ENCODE assay signal across 24 cellular contexts in the genomic region with DNA sequence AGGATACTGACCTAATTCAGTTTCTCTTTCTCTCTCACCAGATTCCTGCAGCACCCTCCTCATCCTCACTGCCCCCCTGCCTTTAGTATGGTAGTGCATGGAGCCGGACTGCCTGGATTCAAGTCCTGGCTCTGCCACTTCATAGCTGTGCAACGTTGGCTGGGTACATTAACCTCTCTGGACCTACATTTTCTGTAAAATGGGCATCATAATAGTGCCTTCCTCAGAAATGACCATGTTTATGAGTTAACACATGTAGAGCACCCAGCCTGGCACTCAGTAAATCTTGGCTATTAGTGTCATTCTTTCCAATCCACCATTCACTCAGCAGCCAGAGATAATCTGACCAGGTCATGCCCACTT. TPM values are rescaled to one million over a fixed set of nuclear protein-coding genes. Genes with fewer than 3 reads are reported as not detected.
DNase-seq lines count a peak whose midpoint lies in the region; ATAC-seq, FAIRE-seq and TF ChIP-seq lines count a peak whose summit lies in the region.
"Had no signal": no experiment of that assay in that cellular context is flagged by ENCODE, and none has a peak within 500 bp of the region (broad histone marks: within the 10 kb centered on the region; RNA-seq: fewer than 3 reads in every experiment).

No MANE protein-coding gene starts in this region.

- H3K27ac Mint-ChIP-seq in activated CD8-positive, alpha-beta T cell treated with anti-CD3 and anti-CD28 coated beads, Interleukin-2, amount 10 ng/mL, durations not matched to agents 7 days and 5 days: peak overlapping the region; percentile 22
- H3K27ac Mint-ChIP-seq in activated CD8-positive, alpha-beta T cell treated with anti-CD3 and anti-CD28 coated beads for 36 hours: no peak overlapping the region
- peak overlapping the region in 2 of 3 donors; percentile 53 to 82 for H3K27ac Mint-ChIP-seq in IgD-negative memory B cell

- no peak overlapping the region for H4K5ac ChIP-seq in H1 (ENCODE audit: insufficient read length, low read depth, low read length)

- H3K18ac ChIP-seq in H1 (ENCODE audit: extremely low read depth, low read length): no peak overlapping the region

- H2AFZ ChIP-seq in H1 (ENCODE audit: low read length): no peak overlapping the region

- 0 out of 2 replicates have a peak overlapping the region, but pooled peaks have one; percentile 36 for H2BK5ac ChIP-seq in H1 (ENCODE audit: low read depth, low read length)

- H4K20me1 ChIP-seq in H1 (replicated peaks in 1 of 2; ENCODE audit: control insufficient read depth in 1 of 2, insufficient read depth in 2 of 2, low read length in 2 of 2): peaks cover 2 to 7% of the 10 kb centered on the region in 2 experiments

- 0 out of 2 replicates have a peak overlapping the region, but pooled peaks have one; percentile 4 for H2BK15ac ChIP-seq in H1 (ENCODE audit: low read length)

- no peak overlapping the region for H3K4ac ChIP-seq in H1 (replicated peaks; ENCODE audit: insufficient read length, low read depth, low read length)

- POLR2A ChIA-PET in activated CD8-positive, alpha-beta T cell treated with anti-CD3 and anti-CD28 coated beads, Interleukin-2, amount 10 ng/mL, durations not matched to agents 7 days and 5 days (lab: Charles Lee): no interaction called here
- POLR2A ChIA-PET in activated CD8-positive, alpha-beta T cell treated with anti-CD3 and anti-CD28 coated beads for 36 hours (lab: Charles Lee): interaction anchor here (0.8 to 1.0 kb wide), 2 partner anchors 16 to 79 kb away, joined by 3 to 4 read pairs; no protein-coding TSS in a partner anchor
- POLR2A ChIA-PET in A549 (lab: Yijun Ruan, JAX) (no interaction called here), H1 (lab: Charles Lee; ENCODE audit: partially characterized antibody) (interaction anchor here (1.2 to 1.5 kb wide), 3 partner anchors 11 to 99 kb away, joined by 3 to 4 read pairs (median 3); no protein-coding TSS in a partner anchor)

- 36% methylated on average over 2 of the region's 2 CpGs for WGBS in A549 (ENCODE audit: missing lambda C conversion rate)
- WGBS in H1 (ENCODE audit: extremely low coverage in 1 of 2, insufficient coverage in 1 of 2, insufficient read length in 1 of 2, insufficient replicate concordance in 2 of 2, low coverage in 1 of 2, low lambda C conversion rate in 2 of 2, missing lambda C conversion rate in 1 of 2), 2 experiments: 89% methylated on average over 2 of the region's 2 CpGs; no CpG with 5 or more reads in 1 of the 2 experiments

- no peak overlapping the region for H2BK120ac ChIP-seq in H1 (replicated peaks; ENCODE audit: low read depth, low read length)

- H3K36me3 Mint-ChIP-seq in activated CD8-positive, alpha-beta T cell treated with anti-CD3 and anti-CD28 coated beads, Interleukin-2, amount 10 ng/mL, durations not matched to agents 7 days and 5 days (ENCODE audit: low read depth): peaks cover 10% of the 10 kb centered on the region
- peaks cover 3% of the 10 kb centered on the region for H3K36me3 Mint-ChIP-seq in activated CD8-positive, alpha-beta T cell treated with anti-CD3 and anti-CD28 coated beads for 36 hours (ENCODE audit: low read depth)
- peaks cover 2% of the 10 kb centered on the region for H3K36me3 Mint-ChIP-seq in IgD-negative memory B cell

- no peak overlapping the region for H4K8ac ChIP-seq in H1 (ENCODE audit: extremely low read depth, insufficient read depth, low read length)

- no peak overlapping the region for H2BK20ac ChIP-seq in H1 (ENCODE audit: low read length)

- H3K4me1 Mint-ChIP-seq in activated CD8-positive, alpha-beta T cell treated with anti-CD3 and anti-CD28 coated beads, Interleukin-2, amount 10 ng/mL, durations not matched to agents 7 days and 5 days (ENCODE audit: low read depth): peaks cover 26% of the 10 kb centered on the region
- H3K4me1 Mint-ChIP-seq in activated CD8-positive, alpha-beta T cell treated with anti-CD3 and anti-CD28 coated beads for 36 hours (ENCODE audit: low read depth): peaks cover 26% of the 10 kb centered on the region
- peaks cover 33 to 38% (median 35%) of the 10 kb centered on the region in 3 donors for H3K4me1 Mint-ChIP-seq in IgD-negative memory B cell

- H3K27me3 ChIP-seq in H1 (replicated peaks in 1 of 4; ENCODE audit: control insufficient read depth in 3 of 4, extremely low read depth in 1 of 4, insufficient read depth in 3 of 4, low read length in 3 of 4): no peaks in the 10 kb centered on the region
- H3K27me3 ChIP-seq: SJCRH30 had no signal

- CTCF ChIA-PET in activated CD8-positive, alpha-beta T cell treated with anti-CD3 and anti-CD28 coated beads, Interleukin-2, amount 10 ng/mL, durations not matched to agents 7 days and 5 days (lab: Charles Lee): interaction anchor here (6.8 kb wide), 1 partner anchor 30 kb away, joined by 44 read pairs; the partner anchor contains the start of gene ALDOC
- CTCF ChIA-PET in activated CD8-positive, alpha-beta T cell treated with anti-CD3 and anti-CD28 coated beads for 36 hours (lab: Charles Lee): interaction anchor here (2.8 kb wide), 1 partner anchor 49 kb away, joined by 11 read pairs; no protein-coding TSS in a partner anchor
- CTCF ChIA-PET in A549 (lab: Yijun Ruan, JAX) (interaction anchor here (0.8 to 12.8 kb wide), 4 partner anchors 9 to 86 kb away, joined by 3 to 188 read pairs (median 74); no protein-coding TSS in a partner anchor), H1 (lab: Charles Lee; ENCODE audit: partially characterized antibody) (interaction anchor here (0.6 to 18.4 kb wide), 4 partner anchors 9 to 280 kb away, joined by 3 to 547 read pairs (median 69); partner anchors contain the start of genes FOXN1 and PIGS)

- H3K9me3 Mint-ChIP-seq in activated CD8-positive, alpha-beta T cell treated with anti-CD3 and anti-CD28 coated beads, Interleukin-2, amount 10 ng/mL, durations not matched to agents 7 days and 5 days (ENCODE audit: insufficient read depth): no peaks in the 10 kb centered on the region
- no peaks in the 10 kb centered on the region for H3K9me3 Mint-ChIP-seq in activated CD8-positive, alpha-beta T cell treated with anti-CD3 and anti-CD28 coated beads for 36 hours
- H3K9me3 Mint-ChIP-seq in IgD-negative memory B cell: no peaks in the 10 kb centered on the region

- DNase-seq in activated CD8-positive, alpha-beta T cell treated with anti-CD3 and anti-CD28 coated beads, Interleukin-2, amount 10 ng/mL, durations not matched to agents 7 days and 5 days: no peak
- DNase-seq in activated CD8-positive, alpha-beta T cell treated with anti-CD3 and anti-CD28 coated beads for 36 hours: no peak
- DNase-seq in A549 (ENCODE audit: low read depth in 1 of 2, low spot score in 1 of 2): no peak
- no peak for DNase-seq in H1 (ENCODE audit: low read depth in 1 of 2, low spot score in 2 of 2)
- DNase-seq in RPMI8226: no peak
- no peak for DNase-seq in NCI-H128 (lab: John Stamatoyannopoulos, UW; ENCODE audit: unreplicated experiment)
- DNase-seq in GOT3 (lab: John Stamatoyannopoulos, UW): no peak
- DNase-seq: C1 segment of cervical spinal cord; DMS53; GDM1; KG1; NCI-H1105; NCI-H2029 treated with DMSO at 0.1 percent for 48 hours; NCI-H2171; NCI-H345; NCI-H774; NK-92 treated with Interleukin-12 subunit alpha and Interleukin-12 subunit beta, amount 100 ng/mL, for 24 hours had no signal

- no peak overlapping the region for H4K91ac ChIP-seq in H1 (replicated peaks; ENCODE audit: insufficient read length, low read length)

- H3K9me3 ChIP-seq in A549 (no peaks in the 10 kb centered on the region), H1 (ENCODE audit: insufficient read depth in 2 of 2, low read depth in 1 of 2, low read length in 1 of 2) (no peaks in the 10 kb centered on the region)
- H3K9me3 ChIP-seq: SJCRH30 had no signal

- no peak for TF ChIP-seq EP300 in A549 (IDR thresholded peaks at IDR 0.05)
- TF ChIP-seq EP300 in H1 (IDR thresholded peaks at IDR 0.05; ENCODE audit: borderline replicate concordance in 1 of 2, low read depth in 2 of 2, low read length in 2 of 2): no peak

- no peak overlapping the region for H3K9ac ChIP-seq in H1 (replicated peaks in 1 of 4; ENCODE audit: extremely low read depth in 1 of 4, low read depth in 3 of 4, low read length in 3 of 4)

- H3K23ac ChIP-seq in H1 (ENCODE audit: insufficient read length): no peak overlapping the region

- H3K4me1 ChIP-seq in A549 (no peaks in the 10 kb centered on the region), H1 (replicated peaks in 1 of 4; ENCODE audit: control insufficient read depth in 3 of 4, insufficient read depth in 4 of 4, low read length in 3 of 4) (peaks cover 0 to 9% (median 3%) of the 10 kb centered on the region in 4 experiments; a peak in 4 of 7 replicates)
- H3K4me1 ChIP-seq: SJCRH30 had no signal

- TF ChIP-seq CTCF in activated CD8-positive, alpha-beta T cell treated with anti-CD3 and anti-CD28 coated beads for 36 hours (IDR thresholded peaks at IDR 0.05): no peak
- TF ChIP-seq CTCF in A549 (IDR thresholded peaks at IDR 0.05) (no peak), H1 (IDR thresholded peaks at IDR 0.05; ENCODE audit: control extremely low read depth in 1 of 3, insufficient read depth in 1 of 3, low read depth in 1 of 3, low read length in 3 of 3) (no peak)

- H2BK12ac ChIP-seq in H1 (ENCODE audit: low read depth, low read length): no peak overlapping the region

- no peak overlapping the region for H3K4me2 ChIP-seq in A549
- no peak overlapping the region for H3K4me2 ChIP-seq in H1 (ENCODE audit: insufficient read depth in 1 of 2, low read depth in 2 of 2, low read length in 2 of 2)

- peaks cover 0 to 7% (median 2%) of the 10 kb centered on the region in 4 experiments; a peak in 3 of 8 replicates for H3K36me3 ChIP-seq in H1 (ENCODE audit: control insufficient read depth in 2 of 4, insufficient read depth in 4 of 4, low read length in 3 of 4)
- H3K36me3 ChIP-seq: SJCRH30 had no signal

- H3K23me2 ChIP-seq in H1 (ENCODE audit: low read depth, low read length): no peaks in the 10 kb centered on the region

- no peak overlapping the region for H3K4me3 ChIP-seq in A549
- H3K4me3 ChIP-seq in H1 (ENCODE audit: extremely low read depth in 1 of 4, insufficient read depth in 2 of 4, low read depth in 3 of 4, low read length in 4 of 4): no peak overlapping the region
- H3K4me3 ChIP-seq: SJCRH30 had no signal

- H3K27ac ChIP-seq in A549: no peak overlapping the region
- no peak overlapping the region for H3K27ac ChIP-seq in H1 (ENCODE audit: low read depth, low read length)
- H3K27ac ChIP-seq: 22Rv1, SJCRH30 had no signal

- FAIRE-seq in A549 (lab: Jason Lieb, UNC) (no peak), H1 (lab: Jason Lieb, UNC) (no peak)
- FAIRE-seq: D721Med, GM18507 had no signal

- no peak overlapping the region for H2AK5ac ChIP-seq in H1 (ENCODE audit: low read depth, low read length)

- H3K27me3 Mint-ChIP-seq in activated CD8-positive, alpha-beta T cell treated with anti-CD3 and anti-CD28 coated beads, Interleukin-2, amount 10 ng/mL, durations not matched to agents 7 days and 5 days (ENCODE audit: low read depth): no peaks in the 10 kb centered on the region
- no peaks in the 10 kb centered on the region for H3K27me3 Mint-ChIP-seq in activated CD8-positive, alpha-beta T cell treated with anti-CD3 and anti-CD28 coated beads for 36 hours
- H3K27me3 Mint-ChIP-seq in IgD-negative memory B cell: no peaks in the 10 kb centered on the region

- ATAC-seq in activated CD8-positive, alpha-beta T cell treated with anti-CD3 and anti-CD28 coated beads, Interleukin-2, amount 10 ng/mL, durations not matched to agents 7 days and 5 days: no peak
- ATAC-seq in activated CD8-positive, alpha-beta T cell treated with anti-CD3 and anti-CD28 coated beads for 36 hours: no peak
- no peak for ATAC-seq in A549
- ATAC-seq: Panc1 had no signal

- no peak overlapping the region for H3K14ac ChIP-seq in H1 (ENCODE audit: insufficient read length)

- no peak overlapping the region for H3K4me3 Mint-ChIP-seq in activated CD8-positive, alpha-beta T cell treated with anti-CD3 and anti-CD28 coated beads, Interleukin-2, amount 10 ng/mL, durations not matched to agents 7 days and 5 days
- no peak overlapping the region for H3K4me3 Mint-ChIP-seq in activated CD8-positive, alpha-beta T cell treated with anti-CD3 and anti-CD28 coated beads for 36 hours
- no peak overlapping the region for H3K4me3 Mint-ChIP-seq in IgD-negative memory B cell

- H3K79me1 ChIP-seq in H1 (ENCODE audit: low read depth, low read length): no peaks in the 10 kb centered on the region; the same call in 1 of the 2 replicates

- H3K56ac ChIP-seq in H1 (replicated peaks; ENCODE audit: insufficient read length, low read depth, low read length): no peak overlapping the region

- intact Hi-C loops in activated CD8-positive, alpha-beta T cell treated with anti-CD3 and anti-CD28 coated beads for 36 hours (cut with micrococcal nuclease): no loop called here

- TF ChIP-seq POLR2A in A549 (IDR thresholded peaks at IDR 0.05; ENCODE audit: low read length) (no peak), H1 (IDR thresholded peaks at IDR 0.05; ENCODE audit: control extremely low read depth in 1 of 2, low read depth in 2 of 2, low read length in 2 of 2) (no peak)

- no peaks in the 10 kb centered on the region for H3K79me2 ChIP-seq in H1 (ENCODE audit: control insufficient read depth in 1 of 2, insufficient read depth in 2 of 2, low read length in 2 of 2)

- no peak for TF ChIP-seq RAD21 in A549 (conservative IDR thresholded peaks at IDR 0.05 in 1 of 2, IDR thresholded peaks at IDR 0.05 in 1 of 2)
- no peak for TF ChIP-seq RAD21 in H1 (IDR thresholded peaks at IDR 0.05 in 1 of 2, conservative IDR thresholded peaks at IDR 0.05 in 1 of 2; ENCODE audit: low read depth in 2 of 2, low read length in 2 of 2)

RNA-seq across cellular contexts. Expression of gene UNC119, which starts 7.3 kb away (rescaled TPM):
- total RNA-seq in activated CD8-positive, alpha-beta T cell treated with anti-CD3 and anti-CD28 coated beads, Interleukin-2, amount 10 ng/mL, durations not matched to agents 7 days and 5 days: 10 to 100 TPM; 41.6 to 48.1 TPM
- total RNA-seq in activated CD8-positive, alpha-beta T cell treated with anti-CD3 and anti-CD28 coated beads for 36 hours: 10 to 100 TPM; 43.6 to 44.8 TPM
- 50.5 and 53.5 TPM in 2 replicates for polyA plus RNA-seq in A549 (2011; rRNA removed)
- polyA plus RNA-seq in A549 (2012; cell fraction: cytosol; rRNA removed): 61.2 and 77.9 TPM in 2 replicates
- 97.1 and 99.8 TPM in 2 replicates for polyA plus RNA-seq in A549 (2012; cell fraction: nucleus; rRNA removed)
- 22.8 to 27.8 TPM (median 26.0 TPM) in 3 replicates for polyA plus RNA-seq in A549 (2017; fragmentation: RNase III; extraction: RNeasy Plus Mini Kit Qiagen cat#74134 plus additional on column Dnase treatment)
- polyA minus RNA-seq in A549 (2011; rRNA and poly(A)+ RNA removed): 34.9 and 42.0 TPM in 2 replicates
- polyA plus RNA-seq in IgD-negative memory B cell: 69.5 TPM
- 43.5 and 44.1 TPM in 2 replicates for total RNA-seq in H1 (2021; fragmentation: NEBNext Ultra II Directional; extraction: Animal tissue kit (Norgen Biotek cat#: 25700))
- 94.4 and 122 TPM in 2 replicates for polyA plus RNA-seq in H1 (2011; rRNA removed)
- polyA plus RNA-seq in H1 (2011; cell fraction: cytosol; rRNA removed): 97.4 TPM
- polyA plus RNA-seq in H1 (2011; cell fraction: nucleus; rRNA removed): 218 TPM
- polyA plus RNA-seq in H1 (2012, experiment 1 of 2): 31.5 to 49.8 TPM (median 46.9 TPM) in 4 replicates
- 58.2 TPM for polyA plus RNA-seq in H1 (2012, experiment 2 of 2)
- polyA plus RNA-seq in H1 (2013, experiment 1 of 2): 58.5 TPM
- polyA plus RNA-seq in H1 (2013, experiment 2 of 2): 54.7 TPM
- polyA minus RNA-seq in H1 (2011; rRNA and poly(A)+ RNA removed): 44.0 and 46.7 TPM in 2 replicates
- polyA minus RNA-seq in H1 (2011; cell fraction: cytosol; rRNA and poly(A)+ RNA removed): 36.4 TPM
- 30.8 TPM for polyA minus RNA-seq in H1 (2011; cell fraction: nucleus; rRNA and poly(A)+ RNA removed)

RNA-seq across cellular contexts. Expression of gene PIGS, which starts 26.2 kb away (rescaled TPM):
- total RNA-seq in activated CD8-positive, alpha-beta T cell treated with anti-CD3 and anti-CD28 coated beads, Interleukin-2, amount 10 ng/mL, durations not matched to agents 7 days and 5 days: 10 to 100 TPM; 60.0 to 61.1 TPM
- 10 to 100 TPM; 33.8 to 36.9 TPM for total RNA-seq in activated CD8-positive, alpha-beta T cell treated with anti-CD3 and anti-CD28 coated beads for 36 hours
- 50.0 and 53.2 TPM in 2 replicates for polyA plus RNA-seq in A549 (2011; rRNA removed)
- polyA plus RNA-seq in A549 (2012; cell fraction: cytosol; rRNA removed): 55.8 and 70.1 TPM in 2 replicates
- polyA plus RNA-seq in A549 (2012; cell fraction: nucleus; rRNA removed): 87.3 and 89.3 TPM in 2 replicates
- polyA plus RNA-seq in A549 (2017; fragmentation: RNase III; extraction: RNeasy Plus Mini Kit Qiagen cat#74134 plus additional on column Dnase treatment): 46.6 to 53.3 TPM (median 53.2 TPM) in 3 replicates
- polyA minus RNA-seq in A549 (2011; rRNA and poly(A)+ RNA removed): 42.7 and 44.4 TPM in 2 replicates
- 48.4 TPM for polyA plus RNA-seq in IgD-negative memory B cell
- 47.4 and 50.6 TPM in 2 replicates for total RNA-seq in H1 (2021; fragmentation: NEBNext Ultra II Directional; extraction: Animal tissue kit (Norgen Biotek cat#: 25700))
- polyA plus RNA-seq in H1 (2011; rRNA removed): 44.3 and 72.7 TPM in 2 replicates
- polyA plus RNA-seq in H1 (2011; cell fraction: cytosol; rRNA removed): 42.1 TPM
- 66.7 TPM for polyA plus RNA-seq in H1 (2011; cell fraction: nucleus; rRNA removed)
- polyA plus RNA-seq in H1 (2012, experiment 1 of 2): 38.9 to 53.7 TPM (median 47.7 TPM) in 4 replicates
- polyA plus RNA-seq in H1 (2012, experiment 2 of 2): 33.2 TPM
- polyA plus RNA-seq in H1 (2013, experiment 1 of 2): 61.1 TPM
- 64.0 TPM for polyA plus RNA-seq in H1 (2013, experiment 2 of 2)
- 49.1 and 52.3 TPM in 2 replicates for polyA minus RNA-seq in H1 (2011; rRNA and poly(A)+ RNA removed)
- polyA minus RNA-seq in H1 (2011; cell fraction: cytosol; rRNA and poly(A)+ RNA removed): 24.9 TPM
- 32.8 TPM for polyA minus RNA-seq in H1 (2011; cell fraction: nucleus; rRNA and poly(A)+ RNA removed)

RNA-seq across cellular contexts. Expression of gene ALDOC, which starts 31.6 kb away (rescaled TPM):
- total RNA-seq in activated CD8-positive, alpha-beta T cell treated with anti-CD3 and anti-CD28 coated beads, Interleukin-2, amount 10 ng/mL, durations not matched to agents 7 days and 5 days: 10 to 100 TPM; 97.3 to 99.7 TPM
- 100 to 1,000 TPM; 142 to 146 TPM for total RNA-seq in activated CD8-positive, alpha-beta T cell treated with anti-CD3 and anti-CD28 coated beads for 36 hours
- polyA plus RNA-seq in A549 (2011; rRNA removed): 6.3 and 10.1 TPM in 2 replicates
- polyA plus RNA-seq in A549 (2012; cell fraction: cytosol; rRNA removed): 2.3 and 2.8 TPM in 2 replicates
- polyA plus RNA-seq in A549 (2012; cell fraction: nucleus; rRNA removed): 9.9 and 10.3 TPM in 2 replicates
- 1.7 to 1.9 TPM (median 1.9 TPM) in 3 replicates for polyA plus RNA-seq in A549 (2017; fragmentation: RNase III; extraction: RNeasy Plus Mini Kit Qiagen cat#74134 plus additional on column Dnase treatment)
- 7.4 and 7.6 TPM in 2 replicates for polyA minus RNA-seq in A549 (2011; rRNA and poly(A)+ RNA removed)
- 28.0 TPM for polyA plus RNA-seq in IgD-negative memory B cell
- 51.3 and 51.6 TPM in 2 replicates for total RNA-seq in H1 (2021; fragmentation: NEBNext Ultra II Directional; extraction: Animal tissue kit (Norgen Biotek cat#: 25700))
- 103 and 134 TPM in 2 replicates for polyA plus RNA-seq in H1 (2011; rRNA removed)
- 131 TPM for polyA plus RNA-seq in H1 (2011; cell fraction: cytosol; rRNA removed)
- polyA plus RNA-seq in H1 (2011; cell fraction: nucleus; rRNA removed): 120 TPM
- 55.8 to 73.5 TPM (median 69.2 TPM) in 4 replicates for polyA plus RNA-seq in H1 (2012, experiment 1 of 2)
- 66.2 TPM for polyA plus RNA-seq in H1 (2012, experiment 2 of 2)
- polyA plus RNA-seq in H1 (2013, experiment 1 of 2): 50.1 TPM
- 49.8 TPM for polyA plus RNA-seq in H1 (2013, experiment 2 of 2)
- polyA minus RNA-seq in H1 (2011; rRNA and poly(A)+ RNA removed): 83.4 and 107 TPM in 2 replicates
- polyA minus RNA-seq in H1 (2011; cell fraction: cytosol; rRNA and poly(A)+ RNA removed): 36.0 TPM
- 26.0 TPM for polyA minus RNA-seq in H1 (2011; cell fraction: nucleus; rRNA and poly(A)+ RNA removed)

RNA-seq across cellular contexts. Expression of gene FOXN1, which starts 39.0 kb away (rescaled TPM):
- total RNA-seq in activated CD8-positive, alpha-beta T cell treated with anti-CD3 and anti-CD28 coated beads, Interleukin-2, amount 10 ng/mL, durations not matched to agents 7 days and 5 days: not detected
- not detected for total RNA-seq in activated CD8-positive, alpha-beta T cell treated with anti-CD3 and anti-CD28 coated beads for 36 hours
- not detected in 2 replicates for polyA plus RNA-seq in A549 (2011; rRNA removed)
- not detected in 2 replicates for polyA plus RNA-seq in A549 (2012; cell fraction: cytosol; rRNA removed)
- not detected in 2 replicates for polyA plus RNA-seq in A549 (2012; cell fraction: nucleus; rRNA removed)
- polyA plus RNA-seq in A549 (2017; fragmentation: RNase III; extraction: RNeasy Plus Mini Kit Qiagen cat#74134 plus additional on column Dnase treatment): not detected in 3 replicates
- not detected in 2 replicates for polyA minus RNA-seq in A549 (2011; rRNA and poly(A)+ RNA removed)
- not detected for polyA plus RNA-seq in IgD-negative memory B cell
- total RNA-seq in H1 (2021; fragmentation: NEBNext Ultra II Directional; extraction: Animal tissue kit (Norgen Biotek cat#: 25700)): not detected in 2 replicates
- not detected in 2 replicates for polyA plus RNA-seq in H1 (2011; rRNA removed)
- polyA plus RNA-seq in H1 (2011; cell fraction: cytosol; rRNA removed): not detected
- polyA plus RNA-seq in H1 (2011; cell fraction: nucleus; rRNA removed): not detected
- not detected in 4 replicates for polyA plus RNA-seq in H1 (2012, experiment 1 of 2)
- not detected for polyA plus RNA-seq in H1 (2012, experiment 2 of 2)
- polyA plus RNA-seq in H1 (2013, experiment 1 of 2): not detected
- polyA plus RNA-seq in H1 (2013, experiment 2 of 2): not detected
- polyA minus RNA-seq in H1 (2011; rRNA and poly(A)+ RNA removed): not detected in 2 replicates
- not detected for polyA minus RNA-seq in H1 (2011; cell fraction: cytosol; rRNA and poly(A)+ RNA removed)
- not detected for polyA minus RNA-seq in H1 (2011; cell fraction: nucleus; rRNA and poly(A)+ RNA removed)
- total RNA-seq: H4, SJCRH30 had no signal

RNA-seq across cellular contexts. Expression of gene SPAG5, which starts 53.7 kb away (rescaled TPM):
- total RNA-seq in activated CD8-positive, alpha-beta T cell treated with anti-CD3 and anti-CD28 coated beads, Interleukin-2, amount 10 ng/mL, durations not matched to agents 7 days and 5 days: 100 to 1,000 TPM; 162 to 170 TPM
- total RNA-seq in activated CD8-positive, alpha-beta T cell treated with anti-CD3 and anti-CD28 coated beads for 36 hours: 100 to 1,000 TPM; 140 to 141 TPM
- polyA plus RNA-seq in A549 (2011; rRNA removed) (111 and 123 TPM in 2 replicates), A549 (2017; fragmentation: RNase III; extraction: RNeasy Plus Mini Kit Qiagen cat#74134 plus additional on column Dnase treatment) (106 to 111 TPM (median 107 TPM) in 3 replicates), IgD-negative memory B cell (2.2 TPM), H1 (2011; rRNA removed) (51.7 and 57.1 TPM in 2 replicates)
- polyA plus RNA-seq in A549 (2012; cell fraction: cytosol; rRNA removed): 88.5 and 91.7 TPM in 2 replicates
- 142 and 199 TPM in 2 replicates for polyA plus RNA-seq in A549 (2012; cell fraction: nucleus; rRNA removed)
- polyA minus RNA-seq in A549 (2011; rRNA and poly(A)+ RNA removed): 110 and 142 TPM in 2 replicates
- total RNA-seq in H1 (2021; fragmentation: NEBNext Ultra II Directional; extraction: Animal tissue kit (Norgen Biotek cat#: 25700)): 115 and 129 TPM in 2 replicates
- polyA plus RNA-seq in H1 (2011; cell fraction: cytosol; rRNA removed): 97.1 TPM
- polyA plus RNA-seq in H1 (2011; cell fraction: nucleus; rRNA removed): 268 TPM
- polyA plus RNA-seq in H1 (2012, experiment 1 of 2): 89.7 to 103 TPM (median 99.9 TPM) in 4 replicates
- 15.4 TPM for polyA plus RNA-seq in H1 (2012, experiment 2 of 2)
- 84.1 TPM for polyA plus RNA-seq in H1 (2013, experiment 1 of 2)
- polyA plus RNA-seq in H1 (2013, experiment 2 of 2): 79.4 TPM
- polyA minus RNA-seq in H1 (2011; rRNA and poly(A)+ RNA removed): 119 and 123 TPM in 2 replicates
- polyA minus RNA-seq in H1 (2011; cell fraction: cytosol; rRNA and poly(A)+ RNA removed): 80.6 TPM
- 169 TPM for polyA minus RNA-seq in H1 (2011; cell fraction: nucleus; rRNA and poly(A)+ RNA removed)

Comparison
In these comparisons a context has a peak if more than half of its experiments do, and no peak if none do; other contexts are left out.
1. POLR2A ChIA-PET loops: an anchor here in activated CD8-positive, alpha-beta T cell treated with anti-CD3 and anti-CD28 coated beads for 36 hours (0.8 to 1.0 kb wide) and H1 (1.2 to 1.5 kb wide); none called in activated CD8-positive, alpha-beta T cell treated with anti-CD3 and anti-CD28 coated beads, Interleukin-2, amount 10 ng/mL, durations not matched to agents 7 days and 5 days and A549.